In genomic region chr14:68673464-68673863, GRCh38 we compare ENCODE assay signal across 15 cellular contexts.
DNase-seq lines count a peak whose midpoint lies in the region; ATAC-seq, FAIRE-seq and TF ChIP-seq lines count a peak whose summit lies in the region.
"Had no signal": no experiment of that assay in that cellular context is flagged by ENCODE, and none has a peak within 500 bp of the region (broad histone marks: within the 10 kb centered on the region; RNA-seq: fewer than 3 reads in every experiment).

No MANE protein-coding gene starts in this region.

- no peak overlapping the region for H3K27ac ChIP-seq in GM12878 (ENCODE audit: control insufficient read depth, insufficient read depth)
- H3K27ac ChIP-seq: GM23248 had no signal

- TF ChIP-seq RAD21 in GM12878 (IDR thresholded peaks at IDR 0.05; ENCODE audit: insufficient read depth, low read depth, low read length) = no peak

- BruUV-seq in GM12878 (replicated peaks; lab: Mats Ljungman, UMichigan) = no TSS peak

- H3K4me3 Mint-ChIP-seq in nephron = no peak overlapping the region
- H3K4me3 Mint-ChIP-seq: CD4-positive, CD25-positive, alpha-beta regulatory T cell had no signal

- no peaks in the 10 kb centered on the region for H4K20me1 ChIP-seq in GM12878 (ENCODE audit: control insufficient read depth, insufficient read depth)
- H4K20me1 ChIP-seq: BLaER1 treated with 17β-estradiol and CSF1 and Interleukin-3, amounts not matched to agents 10 nM and 100 nM had no signal

- TF ChIP-seq EP300 in GM12878 (IDR thresholded peaks at IDR 0.05; ENCODE audit: borderline replicate concordance in 1 of 2, control insufficient read depth in 1 of 2, low read depth in 2 of 2, low read length in 2 of 2) = no peak

- peaks cover 6% of the 10 kb centered on the region for H3K4me1 ChIP-seq in GM12878 (ENCODE audit: control insufficient read depth, insufficient read depth, low read length)

- no peaks in the 10 kb centered on the region for H3K9me3 ChIP-seq in GM12878 (replicated peaks; ENCODE audit: control insufficient read depth, insufficient read depth, low read length)

- no peak overlapping the region for H3K4me2 ChIP-seq in GM12878 (ENCODE audit: control insufficient read depth, insufficient read depth)

- no peak for TF ChIP-seq CTCF in GM12878 (IDR thresholded peaks at IDR 0.05 in 2 of 3, conservative IDR thresholded peaks at IDR 0.05 in 1 of 3; ENCODE audit: control insufficient read depth in 2 of 3, extremely low read depth in 1 of 3, insufficient read depth in 1 of 3, low read depth in 3 of 3, low read length in 3 of 3)
- TF ChIP-seq CTCF in nephron (IDR thresholded peaks at IDR 0.05; ENCODE audit: unreplicated experiment in 3 of 3) = no peak

- CTCF ChIA-PET in GM12878 (lab: Yijun Ruan, JAX) = interaction anchor here (0.6 to 1.4 kb wide), 2 partner anchors 9 to 268 kb away, joined by 3 read pairs; no protein-coding TSS in a partner anchor

- H3K9me3 Mint-ChIP-seq in nephron = no peaks in the 10 kb centered on the region
- H3K9me3 Mint-ChIP-seq: CD4-positive, CD25-positive, alpha-beta regulatory T cell had no signal

- RAD21 ChIA-PET in GM12878 (lab: Charles Lee; ENCODE audit: unreplicated experiment) = no interaction called here

- in situ Hi-C loops in GM12878 (cut with MboI) = no loop called here

- peaks cover 64% of the 10 kb centered on the region for H3K4me1 Mint-ChIP-seq in nephron

- FAIRE-seq in GM12891 (lab: Jason Lieb, UNC) = peak; percentile 99
- peak; percentile 100 for FAIRE-seq in HTR-8/SVneo (lab: Jason Lieb, UNC)
- FAIRE-seq in GM12878 (lab: Jason Lieb, UNC) = peak; percentile 44
- FAIRE-seq: H54 had no signal

- no peak for DNase-seq in GM12891 (ENCODE audit: insufficient read length, low spot score)
- DNase-seq in HTR-8/SVneo (ENCODE audit: insufficient read length, low spot score) = no peak
- DNase-seq in GM12878 (ENCODE audit: low read depth, low spot score) = no peak
- no peak for DNase-seq in activated effector memory CD4-positive, alpha-beta T cell treated with anti-CD3 and anti-CD28 coated beads, Interleukin-2, amount 50 U/mL, for 16 hours
- DNase-seq: ACHN; CD4-positive, CD25-positive, alpha-beta regulatory T cell; DMS 273 treated with DMSO at 0.1 percent for 48 hours; GM23248 had no signal

- ATAC-seq in GM12878 (no peak), GM21717 (IDR thresholded peaks at IDR 0.05; ENCODE audit: unreplicated experiment) (no peak), esophagus mucosa (no peak), GM19395 (IDR thresholded peaks at IDR 0.05; ENCODE audit: unreplicated experiment) (no peak)
- ATAC-seq: HCT116 had no signal

- no peaks in the 10 kb centered on the region for H3K27me3 Mint-ChIP-seq in nephron (ENCODE audit: low read depth)
- H3K27me3 Mint-ChIP-seq: CD4-positive, CD25-positive, alpha-beta regulatory T cell had no signal

- no peaks in the 10 kb centered on the region for H3K79me2 ChIP-seq in GM12878 (ENCODE audit: control insufficient read depth, insufficient read depth, low read length)

- POLR2A ChIA-PET in GM12878 (lab: Charles Lee) = no interaction called here

- H3K27me3 ChIP-seq in GM12878 (replicated peaks in 1 of 2; ENCODE audit: control insufficient read depth in 2 of 2, insufficient read depth in 2 of 2, low read length in 1 of 2) = no peaks in the 10 kb centered on the region
- H3K27me3 ChIP-seq: BLaER1 treated with 17β-estradiol and CSF1 and Interleukin-3, amounts not matched to agents 10 nM and 100 nM had no signal

- H2AFZ ChIP-seq in GM12878 (ENCODE audit: control insufficient read depth, low read depth, low read length) = no peak overlapping the region
- H2AFZ ChIP-seq: GM23248 had no signal

- intact Hi-C loops in GM12878 (cut with micrococcal nuclease; ENCODE audit: unreplicated experiment) = no loop called here

- 78% methylated on average over 5 of the region's 5 CpGs for WGBS in GM12878 (ENCODE audit: insufficient coverage, insufficient replicate concordance, low lambda C conversion rate, missing lambda C conversion rate)

- SMC1A ChIA-PET in GM12878 (lab: Charles Lee; ENCODE audit: uncharacterized antibody, unreplicated experiment) = no interaction called here

- peak overlapping the region in 2 of 3 experiments; percentile 98 to 99 for H3K27ac Mint-ChIP-seq in nephron
- H3K27ac Mint-ChIP-seq: CD4-positive, CD25-positive, alpha-beta regulatory T cell had no signal

- no peak for TF ChIP-seq POLR2A in GM12891 (IDR thresholded peaks at IDR 0.05; ENCODE audit: low read depth, low read length)
- TF ChIP-seq POLR2A in GM12878 (IDR thresholded peaks at IDR 0.05; ENCODE audit: low read depth, low read length) = no peak

- no peak overlapping the region for H3K9ac ChIP-seq in GM12878 (ENCODE audit: control insufficient read depth, insufficient read depth, low read length)
- H3K9ac ChIP-seq: GM23248 had no signal

- H3K36me3 ChIP-seq in GM12878 (ENCODE audit: control insufficient read depth in 2 of 2, insufficient read depth in 2 of 2, low read length in 1 of 2) = no peaks in the 10 kb centered on the region

- no peak overlapping the region for H3K4me3 ChIP-seq in GM12878
- H3K4me3 ChIP-seq: BLaER1 treated with 17β-estradiol and CSF1 and Interleukin-3, amounts not matched to agents 10 nM and 100 nM; GM23248 had no signal

- no peaks in the 10 kb centered on the region for H3K36me3 Mint-ChIP-seq in nephron (ENCODE audit: low read depth)
- H3K36me3 Mint-ChIP-seq: CD4-positive, CD25-positive, alpha-beta regulatory T cell had no signal

TF ChIP-seq in GM12891, 5 proteins besides CTCF, POLR2A, EP300 and RAD21:
- TF ChIP-seq PAX5 (IDR thresholded peaks at IDR 0.05; ENCODE audit: insufficient read depth, low read length, severe bottlenecking) = no peak
- no peak for TF ChIP-seq TAF1 (IDR thresholded peaks at IDR 0.05; ENCODE audit: low read depth, low read length)

TF ChIP-seq in GM12878, 131 proteins besides CTCF, POLR2A, EP300 and RAD21:
- TF ChIP-seq ZBED1 (IDR thresholded peaks at IDR 0.05; ENCODE audit: borderline replicate concordance) = no peak
- no peak for TF ChIP-seq ZBTB11 (CRISPR knock-in tag; IDR thresholded peaks at IDR 0.05)
- no peak for TF ChIP-seq ZNF622 (IDR thresholded peaks at IDR 0.05)
- TF ChIP-seq ESRRA (IDR thresholded peaks at IDR 0.05; ENCODE audit: low read length) = no peak
- no peak for TF ChIP-seq JUND (IDR thresholded peaks at IDR 0.05; ENCODE audit: low read depth, low read length)
- TF ChIP-seq ZZZ3 (IDR thresholded peaks at IDR 0.05; ENCODE audit: control insufficient read depth, insufficient read length, low read depth) = no peak
- TF ChIP-seq RELA (IDR thresholded peaks at IDR 0.05; ENCODE audit: borderline replicate concordance, partially characterized antibody) = no peak
- no peak for TF ChIP-seq CREB1 (IDR thresholded peaks at IDR 0.05; ENCODE audit: low read depth)
